ENCODE assay signal across 12 cellular contexts in the genomic region with DNA sequence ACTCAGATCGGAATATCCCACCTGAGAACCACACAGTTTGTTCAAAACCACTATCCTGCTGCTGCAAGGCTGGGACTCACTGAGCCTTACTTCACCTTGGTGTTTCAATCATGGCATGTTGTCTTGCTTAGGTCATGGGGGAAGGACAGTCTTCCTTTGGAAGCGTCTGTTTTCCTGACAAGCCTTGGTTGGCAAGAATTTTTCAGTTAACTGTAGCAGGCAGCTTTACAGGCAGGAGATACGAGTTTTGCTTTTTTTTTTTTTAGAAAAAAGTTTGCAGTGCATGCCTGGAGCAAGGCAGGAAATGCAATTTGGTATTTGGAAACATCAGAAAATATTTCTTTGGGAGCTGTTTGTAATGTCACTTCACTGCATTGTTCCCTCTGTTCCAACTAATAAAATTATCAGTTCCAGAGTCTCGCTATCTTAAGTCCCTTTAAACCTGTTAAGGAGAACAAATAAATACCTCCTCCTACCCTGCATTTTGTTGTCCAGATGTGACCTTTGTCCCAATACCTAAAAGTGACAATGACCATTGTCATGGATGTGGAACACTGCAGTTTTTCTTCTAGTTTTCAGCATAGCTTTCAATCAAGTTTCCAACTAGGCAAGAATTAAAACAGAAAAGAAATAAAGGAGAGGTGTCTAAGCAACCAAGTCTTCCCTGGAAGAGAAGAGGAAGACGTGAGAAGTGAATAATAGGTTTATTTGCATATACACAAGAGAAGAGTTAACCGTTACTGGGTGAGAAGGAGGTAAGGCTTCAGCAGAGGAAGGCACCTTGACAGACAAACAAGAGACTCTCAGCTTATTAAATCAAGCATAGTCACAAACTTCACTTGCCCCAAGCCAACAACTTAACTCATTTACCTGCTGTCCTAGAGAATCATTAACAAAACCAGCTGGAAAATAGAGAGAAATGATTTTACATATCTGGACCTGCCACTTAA.
DNase-seq lines count a peak whose midpoint lies in the region; ATAC-seq and TF ChIP-seq lines count a peak whose summit lies in the region.
"Had no signal": no experiment of that assay in that cellular context is flagged by ENCODE, and none has a peak within 500 bp of the region (broad histone marks: within the 10 kb centered on the region; RNA-seq: fewer than 3 reads in every experiment).

No MANE protein-coding gene starts in this region.

- no peak overlapping the region for H3K9ac ChIP-seq in MM.1S (ENCODE audit: low read length)
- H3K9ac ChIP-seq: BLaER1 treated with 17β-estradiol and CSF1 and Interleukin-3, amounts not matched to agents 10 nM and 100 nM had no signal

- H3K27me3 ChIP-seq in MM.1S (replicated peaks; ENCODE audit: insufficient read depth, low read length) = no peaks in the 10 kb centered on the region
- H3K27me3 ChIP-seq: BLaER1 treated with 17β-estradiol and CSF1 and Interleukin-3, amounts not matched to agents 10 nM and 100 nM; MG63 had no signal

- H3K4me3 Mint-ChIP-seq in natural killer cell (no peak overlapping the region), osteocyte (ENCODE audit: unreplicated experiment) (no peak overlapping the region)
- H3K4me3 Mint-ChIP-seq in natural killer cell treated with Interleukin-12 subunit alpha and Interleukin-12 subunit beta and Interleukin-15 and Interleukin-18, amount 100 ng/mL, for 72 hours = no peak overlapping the region
- H3K4me3 Mint-ChIP-seq: memory B cell had no signal

- H3F3A ChIP-seq in MM.1S (ENCODE audit: insufficient read depth, low read length) = no peaks in the 10 kb centered on the region

- H3K9me3 Mint-ChIP-seq in natural killer cell = no peaks in the 10 kb centered on the region
- no peaks in the 10 kb centered on the region for H3K9me3 Mint-ChIP-seq in natural killer cell treated with Interleukin-12 subunit alpha and Interleukin-12 subunit beta and Interleukin-15 and Interleukin-18, amount 100 ng/mL, for 72 hours
- H3K9me3 Mint-ChIP-seq in osteocyte (ENCODE audit: unreplicated experiment) = no peaks in the 10 kb centered on the region
- H3K9me3 Mint-ChIP-seq: memory B cell had no signal

- no peak overlapping the region for H3K4me2 ChIP-seq in MM.1S (ENCODE audit: low read depth, low read length)

- ATAC-seq in natural killer cell (no peak), GM21737 (IDR thresholded peaks at IDR 0.05; ENCODE audit: unreplicated experiment) (no peak), HG03095 (IDR thresholded peaks at IDR 0.05; ENCODE audit: unreplicated experiment) (no peak)
- no peak for ATAC-seq in natural killer cell treated with Interleukin-12 subunit alpha and Interleukin-12 subunit beta and Interleukin-15 and Interleukin-18, amount 100 ng/mL, for 72 hours

- H3K36me3 Mint-ChIP-seq in natural killer cell (peaks cover 24% of the 10 kb centered on the region), osteocyte (ENCODE audit: unreplicated experiment) (peaks cover 33% of the 10 kb centered on the region)
- H3K36me3 Mint-ChIP-seq in natural killer cell treated with Interleukin-12 subunit alpha and Interleukin-12 subunit beta and Interleukin-15 and Interleukin-18, amount 100 ng/mL, for 72 hours = peaks cover 18% of the 10 kb centered on the region

- H3K4me1 ChIP-seq in MM.1S (ENCODE audit: low read length) = no peaks in the 10 kb centered on the region

- H3K4me3 ChIP-seq in fibroblast of villous mesenchyme (ENCODE audit: low read depth, low read length) (peak overlapping the region; percentile 0), MM.1S (ENCODE audit: low read length) (no peak overlapping the region)
- H3K4me3 ChIP-seq: BLaER1 treated with 17β-estradiol and CSF1 and Interleukin-3, amounts not matched to agents 10 nM and 100 nM; MG63 had no signal

- H4K20me1 ChIP-seq in MM.1S (ENCODE audit: insufficient read depth, low read length) = no peaks in the 10 kb centered on the region

- H3K9me3 ChIP-seq in MM.1S (replicated peaks; ENCODE audit: insufficient read depth, low read length) = no peaks in the 10 kb centered on the region
- H3K9me3 ChIP-seq: BLaER1 treated with 17β-estradiol and CSF1 and Interleukin-3, amounts not matched to agents 10 nM and 100 nM; MG63 had no signal

- no peaks in the 10 kb centered on the region for H3K79me2 ChIP-seq in MM.1S (ENCODE audit: low read length)

- H3K4me1 Mint-ChIP-seq in natural killer cell = peaks cover 24 to 28% of the 10 kb centered on the region in 2 donors
- H3K4me1 Mint-ChIP-seq in natural killer cell treated with Interleukin-12 subunit alpha and Interleukin-12 subunit beta and Interleukin-15 and Interleukin-18, amount 100 ng/mL, for 72 hours (ENCODE audit: low read depth in 2 of 2) = peaks cover 9 to 11% of the 10 kb centered on the region in 2 donors
- peaks cover 52% of the 10 kb centered on the region for H3K4me1 Mint-ChIP-seq in osteocyte (ENCODE audit: unreplicated experiment)

- peak overlapping the region; percentile 8 to 59 for H3K27ac Mint-ChIP-seq in natural killer cell
- H3K27ac Mint-ChIP-seq in natural killer cell treated with Interleukin-12 subunit alpha and Interleukin-12 subunit beta and Interleukin-15 and Interleukin-18, amount 100 ng/mL, for 72 hours = no peak overlapping the region
- H3K27ac Mint-ChIP-seq in osteocyte (ENCODE audit: unreplicated experiment) = peak overlapping the region; percentile 25
- H3K27ac Mint-ChIP-seq: memory B cell had no signal

- no peak overlapping the region for H2AFZ ChIP-seq in MM.1S (ENCODE audit: low read length)

- H3K9me2 ChIP-seq in MM.1S (replicated peaks; ENCODE audit: insufficient read depth, low read length) = no peaks in the 10 kb centered on the region

- intact Hi-C loops in natural killer cell (cut with micrococcal nuclease) = no loop called here

- H3K36me3 ChIP-seq in MM.1S (replicated peaks; ENCODE audit: insufficient read depth, low read length) = no peaks in the 10 kb centered on the region
- H3K36me3 ChIP-seq: MG63 had no signal

- H3K27me3 Mint-ChIP-seq in natural killer cell (ENCODE audit: low read depth in 2 of 2) (no peaks in the 10 kb centered on the region), osteocyte (ENCODE audit: unreplicated experiment) (no peaks in the 10 kb centered on the region)
- H3K27me3 Mint-ChIP-seq in natural killer cell treated with Interleukin-12 subunit alpha and Interleukin-12 subunit beta and Interleukin-15 and Interleukin-18, amount 100 ng/mL, for 72 hours = no peaks in the 10 kb centered on the region
- H3K27me3 Mint-ChIP-seq: memory B cell had no signal

- no peak overlapping the region for H3K27ac ChIP-seq in MM.1S (ENCODE audit: low read length)
- H3K27ac ChIP-seq: BLaER1 treated with 17β-estradiol and CSF1 and Interleukin-3, amounts not matched to agents 10 nM and 100 nM had no signal

- TF ChIP-seq CTCF in natural killer cell (IDR thresholded peaks at IDR 0.05) (no peak), fibroblast of villous mesenchyme (IDR thresholded peaks at IDR 0.05; ENCODE audit: insufficient read depth, low read depth, low read length) (no peak), osteocyte (IDR thresholded peaks at IDR 0.05) (no peak), MM.1S (IDR thresholded peaks at IDR 0.05; ENCODE audit: low read length) (no peak)

- DNase-seq in natural killer cell (no peak), fibroblast of villous mesenchyme (ENCODE audit: low read depth) (peak; percentile 67), osteocyte (ENCODE audit: extremely low spot score, unreplicated experiment) (no peak), NCI-H526 treated with DMSO at 0.1 percent for 48 hours (lab: John Stamatoyannopoulos, UW) (no peak), MM.1S (no peak)
- no peak for DNase-seq in natural killer cell treated with Interleukin-12 subunit alpha and Interleukin-12 subunit beta and Interleukin-15 and Interleukin-18, amount 100 ng/mL, for 72 hours (ENCODE audit: low spot score)
- DNase-seq: MG63, T-helper 2 cell had no signal

Comparison
In these comparisons a context has a peak if more than half of its experiments do, and no peak if none do; other contexts are left out.
1. H3K27ac Mint-ChIP-seq: peak in natural killer cell (2 of 2) and osteocyte (single experiment); none in natural killer cell treated with Interleukin-12 subunit alpha and Interleukin-12 subunit beta and Interleukin-15 and Interleukin-18, amount 100 ng/mL, for 72 hours (0 of 2).